Comparison of ENCODE assay signal across 21 cellular contexts in the genomic region with DNA sequence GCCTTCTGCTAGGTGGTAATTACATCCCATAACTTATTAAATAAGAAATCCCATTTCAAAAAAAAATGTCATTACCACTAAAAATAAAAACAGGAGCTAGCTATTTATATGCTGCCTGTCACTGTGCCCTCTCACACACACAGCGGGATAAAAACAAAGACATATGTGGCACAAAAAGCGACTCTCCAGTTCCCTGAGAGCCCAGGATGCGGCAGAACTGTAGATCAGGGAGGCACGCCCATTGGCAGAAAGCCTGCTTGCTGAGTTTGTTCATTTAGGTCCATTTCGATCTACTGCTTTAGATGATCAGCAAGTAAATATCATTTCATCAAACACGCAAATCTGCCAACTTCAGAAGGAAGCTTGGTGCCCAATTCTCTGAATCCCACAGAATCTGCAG.
"Had no signal": no experiment of that assay in that cellular context is flagged by ENCODE, and none has a peak within 500 bp of the region (broad histone marks: within the 10 kb centered on the region; RNA-seq: fewer than 3 reads in every experiment).

No MANE protein-coding gene starts in this region.

- H3K9me3 ChIP-seq: prostate gland had no signal

- H3K4me2 ChIP-seq: smooth muscle cell had no signal

- H3K27me3 ChIP-seq: brain microvascular endothelial cell, foreskin keratinocyte, right lobe of liver, tibial nerve, uterus had no signal

- H3K27ac ChIP-seq: brain microvascular endothelial cell, foreskin keratinocyte, prostate gland, right lobe of liver, tibial nerve, uterus had no signal

- H3K4me1 ChIP-seq: foreskin keratinocyte, prostate gland, right lobe of liver, tibial nerve, uterus had no signal

- DNase-seq: activated CD4-positive, alpha-beta T cell treated with anti-CD3 and anti-CD28 coated beads for 4 hours; activated CD8-positive, alpha-beta memory T cell treated with anti-CD3 and anti-CD28 coated beads, Interleukin-2, amount 50 U/mL, for 48 hours; activated gamma-delta T cell treated with Interleukin-2 at 50 U/mL for 16 hours; activated naive CD8-positive, alpha-beta T cell treated with anti-CD3 and anti-CD28 coated beads for 36 hours; activated T-cell treated with anti-CD3 and anti-CD28 coated beads, Interleukin-2, amount 50 U/mL, for 72 hours; brain microvascular endothelial cell; effector memory CD4-positive, alpha-beta T cell; foreskin keratinocyte; glutamatergic neuron; hypothalamus; kidney glomerular epithelial cell; mesendoderm; right lobe of liver; stimulated activated CD4-positive, alpha-beta T cell treated with anti-CD3 and anti-CD28 coated beads, Interleukin-4, amount 100 ng/mL, for 4 hours; stimulated activated CD8-positive, alpha-beta memory T cell treated with anti-CD3 and anti-CD28 coated beads, Interleukin-4, amount 100 ng/mL, for 48 hours; stimulated activated naive CD4-positive, alpha-beta T cell treated with Interleukin-2 at 50 U/mL for 16 hours; uterus had no signal

- H3K4me3 ChIP-seq: prostate gland, right lobe of liver, smooth muscle cell, tibial nerve, uterus had no signal

- H3K36me3 ChIP-seq: brain microvascular endothelial cell, prostate gland, right lobe of liver, tibial nerve, uterus had no signal

- ATAC-seq: activated T-cell treated with anti-CD3 and anti-CD28 coated beads, Interleukin-2, amount 50 U/mL, for 72 hours; foreskin keratinocyte; natural killer cell treated with Interleukin-12 subunit alpha and Interleukin-12 subunit beta and Interleukin-15 and Interleukin-18, amount 100 ng/mL, for 72 hours; right lobe of liver had no signal
